Comparison of ENCODE assay signal across 8 cellular contexts in genomic region chr19:37594064-37594981, GRCh38. TPM values are rescaled to one million over a fixed set of nuclear protein-coding genes. Genes with fewer than 3 reads are reported as not detected.
DNase-seq lines count a peak whose midpoint lies in the region; ATAC-seq lines count a peak whose summit lies in the region.

TSS of gene ZNF540 (plus strand) at chr19:37594876. CDS start at chr19:37598448, 3,572 bp downstream.
TSS of gene ZNF571 (minus strand) at chr19:37594792. CDS start at chr19:37586676, 8,116 bp downstream.

- H3K4me1 ChIP-seq in ACC112 (ENCODE audit: control insufficient read depth, insufficient read depth, low read length, unreplicated experiment): no peaks in the 10 kb centered on the region

- peak; percentile 100 for DNase-seq in NCI-H2227 treated with DMSO at 0.1 percent for 48 hours (lab: John Stamatoyannopoulos, UW)
- DNase-seq in activated CD4-positive, alpha-beta T cell treated with anti-CD3 and anti-CD28 coated beads for 1 hour: peak; percentile 91
- peak; percentile 90 for DNase-seq in cerebellum (ENCODE audit: low spot score)
- peak; percentile 98 for DNase-seq in islet precursor cell
- peak; percentile 91 for DNase-seq in stimulated activated CD4-positive, alpha-beta T cell treated with anti-CD3 and anti-CD28 coated beads, Interleukin-12 subunit alpha, Interleukin-12 subunit beta, amount 100 ng/mL, for 4 hours

- peak within 1 kb of the TSS; percentile 75 for H3K27ac ChIP-seq in ACC112 (ENCODE audit: low read depth, low read length)

- 0 out of 2 replicates have a peak, but pooled peaks cover 2% of the 10 kb centered on the region for H3K36me3 ChIP-seq in ACC112 (ENCODE audit: insufficient read depth, low read length)

- H3K4me3 ChIP-seq in ACC112 (ENCODE audit: low read depth, low read length): peak within 1 kb of the TSS; percentile 96

- ATAC-seq in GM18868 (IDR thresholded peaks at IDR 0.05; ENCODE audit: unreplicated experiment) (peak; percentile 94), HG03135 (IDR thresholded peaks at IDR 0.05; ENCODE audit: unreplicated experiment) (peak; percentile 99)

- H3K27me3 ChIP-seq in ACC112 (ENCODE audit: insufficient read depth, low read length): no peaks in the 10 kb centered on the region

- peak within 1 kb of the TSS; percentile 94 for H2AFZ ChIP-seq in ACC112 (ENCODE audit: low read length, unreplicated experiment)

- H3K79me2 ChIP-seq in ACC112 (ENCODE audit: control insufficient read depth, insufficient read depth, low read length, unreplicated experiment): no peaks in the 10 kb centered on the region

RNA-seq across cellular contexts. Expression of gene ZNF540, which starts in this region (rescaled TPM):
- 17.6 TPM for total RNA-seq in cerebellum

RNA-seq across cellular contexts. Expression of gene ZNF571, which starts in this region (rescaled TPM):
- total RNA-seq in cerebellum: 12.6 TPM

Comparison
In these comparisons a context has a peak if more than half of its experiments do, and no peak if none do; other contexts are left out.
1. Peak in every context shown above with its lines: DNase-seq, ATAC-seq, H3K4me3 ChIP-seq and H3K27ac ChIP-seq.